Comparison of ENCODE assay signal across 15 cellular contexts in the genomic region with DNA sequence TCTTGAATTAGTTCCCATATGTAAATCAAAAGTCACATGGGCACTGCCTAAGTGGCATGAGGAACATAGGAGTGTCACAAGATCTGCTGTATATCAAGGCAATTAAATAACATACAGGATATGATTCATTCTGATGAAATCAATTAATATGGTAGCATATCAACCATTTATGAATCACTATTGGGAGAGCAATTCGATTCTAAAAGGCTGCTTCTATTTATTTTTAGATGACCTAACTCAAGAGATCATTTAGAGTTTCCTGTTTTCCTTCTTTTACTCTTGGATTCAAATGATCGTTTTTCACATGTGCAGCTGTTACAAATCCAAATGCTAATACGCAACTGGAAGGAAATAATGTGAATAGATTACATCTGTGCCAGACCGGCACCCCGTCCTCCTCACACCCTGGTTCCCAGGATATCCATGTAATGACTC.
A peak's percentile ranks its signal among the peaks of the same experiment; 100 is the strongest.
DNase-seq lines count a peak whose midpoint lies in the region; ATAC-seq, FAIRE-seq and TF ChIP-seq lines count a peak whose summit lies in the region.
"Had no signal": no experiment of that assay in that cellular context is flagged by ENCODE, and none has a peak within 500 bp of the region (broad histone marks: within the 10 kb centered on the region; RNA-seq: fewer than 3 reads in every experiment).

No MANE protein-coding gene starts in this region.

- H2AFZ ChIP-seq in astrocyte (ENCODE audit: low read depth, low read length) (no peak overlapping the region), H9 (ENCODE audit: low read length) (no peak overlapping the region)

- TF ChIP-seq POLR2A in gastroesophageal sphincter (IDR thresholded peaks at IDR 0.05) = no peak

- H4K20me1 ChIP-seq in astrocyte (ENCODE audit: insufficient read depth, low read length) = no peaks in the 10 kb centered on the region
- H4K20me1 ChIP-seq in H9 (ENCODE audit: control insufficient read depth, insufficient read depth, insufficient read length) = no peaks in the 10 kb centered on the region

- H3K18ac ChIP-seq in H9 (ENCODE audit: insufficient read length, low read depth, low read length) = no peak overlapping the region

- no peak overlapping the region for H3T11ph ChIP-seq in H9 (ENCODE audit: low read length)

- H3K36me3 ChIP-seq in astrocyte (ENCODE audit: insufficient read depth, low read length) = no peaks in the 10 kb centered on the region
- H3K36me3 ChIP-seq in gastroesophageal sphincter = no peaks in the 10 kb centered on the region
- H3K36me3 ChIP-seq: right lobe of liver had no signal

- H3K27me3 ChIP-seq in astrocyte (ENCODE audit: insufficient read depth, low read length) (no peaks in the 10 kb centered on the region), gastroesophageal sphincter (no peaks in the 10 kb centered on the region), H9 (ENCODE audit: insufficient read depth, low read length) (no peaks in the 10 kb centered on the region)
- H3K27me3 ChIP-seq: body of pancreas, right lobe of liver had no signal

- H3K4me3 ChIP-seq in astrocyte (ENCODE audit: insufficient read depth, low read depth, low read length) (no peak overlapping the region), gastroesophageal sphincter (no peak overlapping the region)
- H3K4me3 ChIP-seq: body of pancreas, right lobe of liver had no signal

- no peak overlapping the region for H3K23ac ChIP-seq in H9 (ENCODE audit: insufficient read length, low read depth, low read length)

- H3K27ac ChIP-seq in astrocyte (ENCODE audit: low read depth, low read length) (no peak overlapping the region), gastroesophageal sphincter (no peak overlapping the region), H9 (ENCODE audit: insufficient read length, low read depth, low read length) (no peak overlapping the region)
- H3K27ac ChIP-seq: body of pancreas, right lobe of liver had no signal

- H3K27me3 Mint-ChIP-seq in astrocyte (ENCODE audit: low read depth, unreplicated experiment) (no peaks in the 10 kb centered on the region), H9 (ENCODE audit: low read depth) (no peaks in the 10 kb centered on the region), progenitor cell of endocrine pancreas (no peaks in the 10 kb centered on the region)
- H3K27me3 Mint-ChIP-seq in activated T-cell treated with anti-CD3 and anti-CD28 coated beads, Interleukin-2, amount 50 U/mL, for 4 hours (ENCODE audit: low read depth) = no peaks in the 10 kb centered on the region
- H3K27me3 Mint-ChIP-seq: activated naive CD4-positive, alpha-beta T cell treated with anti-CD3 and anti-CD28 coated beads, Interleukin-2, amount 10 ng/mL, durations not matched to agents 7 days and 5 days had no signal

- H2BK12ac ChIP-seq in H9 (ENCODE audit: insufficient read length, low read depth, low read length) = no peak overlapping the region

- H3K4me3 Mint-ChIP-seq in astrocyte (ENCODE audit: unreplicated experiment) (no peak overlapping the region), H9 (no peak overlapping the region), progenitor cell of endocrine pancreas (ENCODE audit: low read depth) (no peak overlapping the region)
- no peak overlapping the region for H3K4me3 Mint-ChIP-seq in activated T-cell treated with anti-CD3 and anti-CD28 coated beads, Interleukin-2, amount 50 U/mL, for 4 hours
- H3K4me3 Mint-ChIP-seq: activated naive CD4-positive, alpha-beta T cell treated with anti-CD3 and anti-CD28 coated beads, Interleukin-2, amount 10 ng/mL, durations not matched to agents 7 days and 5 days had no signal

- H3K9me3 ChIP-seq in astrocyte (ENCODE audit: insufficient read depth, low read depth, low read length) = no peaks in the 10 kb centered on the region
- H3K9me3 ChIP-seq in gastroesophageal sphincter = no peaks in the 10 kb centered on the region
- H3K9me3 ChIP-seq in H9 (ENCODE audit: control insufficient read depth, low read depth, low read length) = no peaks in the 10 kb centered on the region
- H3K9me3 ChIP-seq: body of pancreas, right lobe of liver had no signal

- no peak overlapping the region for H2BK20ac ChIP-seq in H9 (ENCODE audit: low read depth, low read length, poor library complexity, severe bottlenecking)

- no peaks in the 10 kb centered on the region for H3K79me1 ChIP-seq in H9 (ENCODE audit: insufficient read depth, low read depth, low read length, poor library complexity, severe bottlenecking)

- no peak overlapping the region for H4K8ac ChIP-seq in H9 (replicated peaks; ENCODE audit: insufficient read length, low read depth, low read length)

- H3K27ac Mint-ChIP-seq in astrocyte (ENCODE audit: unreplicated experiment) = no peak overlapping the region
- H3K27ac Mint-ChIP-seq in H9 = no peak overlapping the region
- no peak overlapping the region for H3K27ac Mint-ChIP-seq in progenitor cell of endocrine pancreas
- H3K27ac Mint-ChIP-seq: activated naive CD4-positive, alpha-beta T cell treated with anti-CD3 and anti-CD28 coated beads, Interleukin-2, amount 10 ng/mL, durations not matched to agents 7 days and 5 days had no signal

- H3K9ac ChIP-seq in astrocyte (ENCODE audit: low read length) (no peak overlapping the region), H9 (ENCODE audit: extremely low read depth, insufficient read length, low read length) (no peak overlapping the region)

- H3K4me2 ChIP-seq in astrocyte (ENCODE audit: low read length) = no peak overlapping the region
- H3K4me2 ChIP-seq in H9 (ENCODE audit: insufficient read depth, insufficient read length, low read length) = no peak overlapping the region

- H2BK15ac ChIP-seq in H9 (ENCODE audit: low read depth, low read length) = no peak overlapping the region

- no peak for TF ChIP-seq CTCF in astrocyte (IDR thresholded peaks at IDR 0.05; ENCODE audit: insufficient read depth, low read depth, low read length)
- no peak for TF ChIP-seq CTCF in gastroesophageal sphincter (IDR thresholded peaks at IDR 0.05)
- TF ChIP-seq CTCF in H9 (conservative IDR thresholded peaks at IDR 0.05) = no peak
- no peak for TF ChIP-seq CTCF in progenitor cell of endocrine pancreas (IDR thresholded peaks at IDR 0.05; ENCODE audit: unreplicated experiment)

- peaks cover 8% of the 10 kb centered on the region for H3K4me1 Mint-ChIP-seq in astrocyte (ENCODE audit: low read depth, unreplicated experiment)
- no peaks in the 10 kb centered on the region for H3K4me1 Mint-ChIP-seq in activated T-cell treated with anti-CD3 and anti-CD28 coated beads, Interleukin-2, amount 50 U/mL, for 4 hours (ENCODE audit: low read depth)
- no peaks in the 10 kb centered on the region for H3K4me1 Mint-ChIP-seq in H9
- H3K4me1 Mint-ChIP-seq in progenitor cell of endocrine pancreas (ENCODE audit: low read depth) = no peaks in the 10 kb centered on the region
- H3K4me1 Mint-ChIP-seq: activated naive CD4-positive, alpha-beta T cell treated with anti-CD3 and anti-CD28 coated beads, Interleukin-2, amount 10 ng/mL, durations not matched to agents 7 days and 5 days had no signal

- H4K91ac ChIP-seq in H9 (ENCODE audit: insufficient read length, low read depth, low read length) = no peak overlapping the region

- FAIRE-seq in astrocyte (lab: Jason Lieb, UNC) = peak; percentile 89
- FAIRE-seq: GM19239 had no signal

- H3K36me3 Mint-ChIP-seq in astrocyte (ENCODE audit: low read depth, unreplicated experiment) (no peaks in the 10 kb centered on the region), H9 (ENCODE audit: insufficient read depth in 1 of 3, low read depth in 3 of 3) (peaks cover 0 to 2% (median 0%) of the 10 kb centered on the region in 3 experiments; a peak in 1 of 7 replicates), progenitor cell of endocrine pancreas (ENCODE audit: insufficient read depth) (no peaks in the 10 kb centered on the region)
- no peaks in the 10 kb centered on the region for H3K36me3 Mint-ChIP-seq in activated T-cell treated with anti-CD3 and anti-CD28 coated beads, Interleukin-2, amount 50 U/mL, for 4 hours (ENCODE audit: insufficient read depth)
- H3K36me3 Mint-ChIP-seq: activated naive CD4-positive, alpha-beta T cell treated with anti-CD3 and anti-CD28 coated beads, Interleukin-2, amount 10 ng/mL, durations not matched to agents 7 days and 5 days had no signal

- H3K79me2 ChIP-seq in astrocyte (ENCODE audit: insufficient read depth, low read length) (no peaks in the 10 kb centered on the region), H9 (ENCODE audit: insufficient read depth, low read length) (no peaks in the 10 kb centered on the region)

- H3K56ac ChIP-seq in H9 (ENCODE audit: insufficient read length, low read depth, low read length) = no peak overlapping the region

- H3K4ac ChIP-seq in H9 (ENCODE audit: low read depth, low read length) = no peak overlapping the region

- no peak overlapping the region for H2BK5ac ChIP-seq in H9 (ENCODE audit: insufficient read length, low read length)

- no peak overlapping the region for H2BK120ac ChIP-seq in H9 (ENCODE audit: low read depth, low read length, poor library complexity, severe bottlenecking)

- no peak overlapping the region for H3K14ac ChIP-seq in H9 (ENCODE audit: insufficient read depth, low read length)

- 26 to 55% methylated on average over 5 of the region's 5 CpGs for WGBS in gastroesophageal sphincter (ENCODE audit: low coverage in 1 of 2), 2 donors
- no CpG with 5 or more reads among the region's 5 CpGs for WGBS in H9 (ENCODE audit: extremely low coverage, insufficient read length, low lambda C conversion rate)

- no peaks in the 10 kb centered on the region for H3K23me2 ChIP-seq in H9 (ENCODE audit: insufficient read length, low read depth, low read length, poor library complexity, severe bottlenecking)

- TF ChIP-seq EP300 in gastroesophageal sphincter (IDR thresholded peaks at IDR 0.05) = no peak

- no peak overlapping the region for H4K5ac ChIP-seq in H9 (ENCODE audit: insufficient read length, low read depth, low read length)

- DNase-seq in EH (ENCODE audit: low read depth) (peak; percentile 28), HT-29 (ENCODE audit: low spot score) (peak; percentile 2), astrocyte (ENCODE audit: low read depth) (peak; percentile 6), MV-4-11 (lab: John Stamatoyannopoulos, UW) (no peak), H9 (no peak), progenitor cell of endocrine pancreas (ENCODE audit: low spot score, unreplicated experiment) (no peak)
- no peak for DNase-seq in activated T-cell treated with anti-CD3 and anti-CD28 coated beads, Interleukin-2, amount 50 U/mL, for 4 hours
- DNase-seq: activated naive CD4-positive, alpha-beta T cell treated with anti-CD3 and anti-CD28 coated beads, Interleukin-2, amount 10 ng/mL, durations not matched to agents 7 days and 5 days; body of pancreas; NCI-H2107; NK-92 treated with Interleukin-12 subunit alpha and Interleukin-12 subunit beta, amount 100 ng/mL, for 24 hours; nucleus accumbens; right lobe of liver had no signal

- H2AK5ac ChIP-seq in H9 (ENCODE audit: insufficient read length, low read length) = no peak overlapping the region

- H3K9me3 Mint-ChIP-seq in astrocyte (ENCODE audit: unreplicated experiment) (no peaks in the 10 kb centered on the region), H9 (peaks cover 44% of the 10 kb centered on the region in 2 experiments), progenitor cell of endocrine pancreas (ENCODE audit: low read depth) (peaks cover 10% of the 10 kb centered on the region)
- no peaks in the 10 kb centered on the region for H3K9me3 Mint-ChIP-seq in activated T-cell treated with anti-CD3 and anti-CD28 coated beads, Interleukin-2, amount 50 U/mL, for 4 hours
- H3K9me3 Mint-ChIP-seq: activated naive CD4-positive, alpha-beta T cell treated with anti-CD3 and anti-CD28 coated beads, Interleukin-2, amount 10 ng/mL, durations not matched to agents 7 days and 5 days had no signal

- ATAC-seq in gastroesophageal sphincter = peak; percentile 22
- no peak for ATAC-seq in activated T-cell treated with anti-CD3 and anti-CD28 coated beads, Interleukin-2, amount 50 U/mL, for 4 hours
- ATAC-seq: body of pancreas, right lobe of liver had no signal

- H3K4me1 ChIP-seq in astrocyte (ENCODE audit: insufficient read depth, low read length) (peaks cover 5% of the 10 kb centered on the region), gastroesophageal sphincter (no peaks in the 10 kb centered on the region), H9 (ENCODE audit: insufficient read depth, low read length) (no peaks in the 10 kb centered on the region)
- H3K4me1 ChIP-seq: body of pancreas, right lobe of liver had no signal

Comparison
In these comparisons a context has a peak if more than half of its experiments do, and no peak if none do; other contexts are left out.
1. DNase-seq: peak in EH (single experiment), HT-29 (single experiment) and astrocyte (single experiment); none in activated T-cell treated with anti-CD3 and anti-CD28 coated beads, Interleukin-2, amount 50 U/mL, for 4 hours (single experiment), MV-4-11 (single experiment), H9 (single experiment) and progenitor cell of endocrine pancreas (single experiment).